ENCODE assay signal across 1 cellular context in genomic region chr19:15239337-15239949, GRCh38.
TF ChIP-seq lines count a peak whose summit lies in the region.

No MANE protein-coding gene starts in this region.

TF ChIP-seq in HepG2, 621 proteins besides CTCF, POLR2A, EP300 and RAD21:
- TF ChIP-seq HOXA9 (CRISPR knock-in tag; IDR thresholded peaks at IDR 0.05; ENCODE audit: borderline replicate concordance) (no peak), AGO2 (optimal IDR thresholded peaks at IDR 0.05; ENCODE audit: low read depth, low read length) (peak; percentile 80), HMGXB3 (CRISPR knock-in tag; IDR thresholded peaks at IDR 0.05; ENCODE audit: borderline replicate concordance) (no peak), RBM22 (optimal IDR thresholded peaks at IDR 0.05; ENCODE audit: low read length) (peak; percentile 66)
